In genomic region chr4:97548943-97549583, GRCh38 we compare ENCODE assay signal across 13 cellular contexts.
A peak's percentile ranks its signal among the peaks of the same experiment; 100 is the strongest.
DNase-seq lines count a peak whose midpoint lies in the region; ATAC-seq and TF ChIP-seq lines count a peak whose summit lies in the region.
"Had no signal": no experiment of that assay in that cellular context is flagged by ENCODE, and none has a peak within 500 bp of the region (broad histone marks: within the 10 kb centered on the region; RNA-seq: fewer than 3 reads in every experiment).

No MANE protein-coding gene starts in this region.

- no peak for DNase-seq in epithelial cell of proximal tubule (ENCODE audit: low read depth)
- no peak for DNase-seq in activated T-cell treated with anti-CD3 and anti-CD28 coated beads, Interleukin-2, amount 50 U/mL, for 1 hour
- DNase-seq in NCI-H524 (lab: John Stamatoyannopoulos, UW) = no peak
- no peak for DNase-seq in left colon
- DNase-seq in activated effector memory CD4-positive, alpha-beta T cell treated with anti-CD3 and anti-CD28 coated beads, Interleukin-2, amount 50 U/mL, for 16 hours = no peak
- DNase-seq: activated CD4-positive, alpha-beta memory T cell treated with anti-CD3 and anti-CD28 coated beads, Interleukin-2, amount 10 ng/mL, durations not matched to agents 7 days and 5 days; CD4-positive, CD25-positive, alpha-beta regulatory T cell; cortex of kidney; natural killer cell; SW 1271 had no signal

- peak; percentile 55 for ATAC-seq in GM18907 (IDR thresholded peaks at IDR 0.05; ENCODE audit: unreplicated experiment)
- ATAC-seq in HG02610 (IDR thresholded peaks at IDR 0.05; ENCODE audit: unreplicated experiment) = peak; percentile 80
- ATAC-seq in HG03457 (IDR thresholded peaks at IDR 0.05; ENCODE audit: unreplicated experiment) = peak; percentile 72
- ATAC-seq in left colon = no peak
- ATAC-seq: natural killer cell had no signal

- TF ChIP-seq CTCF in epithelial cell of proximal tubule (conservative IDR thresholded peaks at IDR 0.05; ENCODE audit: low read depth, low read length) = peak; percentile 29

- intact Hi-C loops in left colon (cut with DNase I, micrococcal nuclease) = no loop called here

- no peak overlapping the region for H3K4me3 ChIP-seq in epithelial cell of proximal tubule (ENCODE audit: low read depth, low read length)
